ENCODE assay signal across 1 cellular context in the genomic region with DNA sequence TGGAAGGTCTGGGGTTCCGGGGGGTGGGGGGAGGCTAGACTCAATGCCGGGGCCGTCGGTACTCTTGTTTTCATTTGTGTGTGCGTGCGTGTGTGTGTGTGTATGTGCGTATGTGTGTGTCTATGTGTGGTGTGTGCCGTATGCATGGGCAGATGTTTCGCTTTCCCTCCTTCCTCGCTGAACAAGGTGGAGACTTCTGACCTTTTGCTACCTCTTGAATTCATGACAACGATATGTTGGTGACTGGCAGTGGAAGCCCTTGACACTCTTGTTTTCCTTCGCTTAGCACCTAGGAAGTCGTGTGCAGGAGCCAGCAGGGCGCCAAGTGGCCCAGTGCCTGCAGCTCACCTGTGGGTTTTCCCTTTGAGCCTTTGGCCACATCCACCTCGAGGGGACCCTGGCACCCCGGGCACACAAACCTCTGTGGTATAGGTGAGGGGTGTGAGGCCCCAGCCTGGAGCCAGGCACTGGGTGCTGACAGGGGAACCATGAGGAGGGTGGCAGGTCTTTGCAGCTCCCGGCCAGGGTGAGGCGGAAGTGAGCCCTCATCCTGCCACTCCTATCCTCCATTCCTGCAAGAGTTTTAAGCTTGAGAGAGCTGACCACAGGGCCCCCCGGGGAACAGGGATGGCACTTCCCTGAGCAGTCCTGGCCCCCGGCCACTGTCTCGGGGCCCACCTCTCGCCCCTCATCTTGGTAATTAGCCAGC.
TF ChIP-seq lines count a peak whose summit lies in the region.

No MANE protein-coding gene starts in this region.

TF ChIP-seq in K562, 482 proteins besides CTCF, POLR2A, EP300 and RAD21 (continued from another document and continues in another):
- TF ChIP-seq, protein P1, sequence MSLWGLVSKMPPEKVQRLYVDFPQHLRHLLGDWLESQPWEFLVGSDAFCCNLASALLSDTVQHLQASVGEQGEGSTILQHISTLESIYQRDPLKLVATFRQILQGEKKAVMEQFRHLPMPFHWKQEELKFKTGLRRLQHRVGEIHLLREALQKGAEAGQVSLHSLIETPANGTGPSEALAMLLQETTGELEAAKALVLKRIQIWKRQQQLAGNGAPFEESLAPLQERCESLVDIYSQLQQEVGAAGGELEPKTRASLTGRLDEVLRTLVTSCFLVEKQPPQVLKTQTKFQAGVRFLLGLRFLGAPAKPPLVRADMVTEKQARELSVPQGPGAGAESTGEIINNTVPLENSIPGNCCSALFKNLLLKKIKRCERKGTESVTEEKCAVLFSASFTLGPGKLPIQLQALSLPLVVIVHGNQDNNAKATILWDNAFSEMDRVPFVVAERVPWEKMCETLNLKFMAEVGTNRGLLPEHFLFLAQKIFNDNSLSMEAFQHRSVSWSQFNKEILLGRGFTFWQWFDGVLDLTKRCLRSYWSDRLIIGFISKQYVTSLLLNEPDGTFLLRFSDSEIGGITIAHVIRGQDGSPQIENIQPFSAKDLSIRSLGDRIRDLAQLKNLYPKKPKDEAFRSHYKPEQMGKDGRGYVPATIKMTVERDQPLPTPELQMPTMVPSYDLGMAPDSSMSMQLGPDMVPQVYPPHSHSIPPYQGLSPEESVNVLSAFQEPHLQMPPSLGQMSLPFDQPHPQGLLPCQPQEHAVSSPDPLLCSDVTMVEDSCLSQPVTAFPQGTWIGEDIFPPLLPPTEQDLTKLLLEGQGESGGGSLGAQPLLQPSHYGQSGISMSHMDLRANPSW (CRISPR knock-in tag; IDR thresholded peaks at IDR 0.05) = peak; percentile 36; the same call in 1 of the 2 replicates
- TF ChIP-seq DPF2 (IDR thresholded peaks at IDR 0.05) (no peak), NONO (IDR thresholded peaks at IDR 0.05; ENCODE audit: low read depth in 2 of 2, low read length in 1 of 2) (0 out of 4 replicates have a peak, but pooled peaks of 1 of the 2 experiments have one; percentile 24), TARDBP (IDR thresholded peaks at IDR 0.05) (no peak), TOE1 (IDR thresholded peaks at IDR 0.05; ENCODE audit: borderline replicate concordance) (no peak; the same call in 1 of the 2 replicates), TOE1 (CRISPR knock-in tag; IDR thresholded peaks at IDR 0.05; ENCODE audit: borderline replicate concordance, low read depth) (no peak), ATF7 (IDR thresholded peaks at IDR 0.05) (no peak), TGIF2 (CRISPR knock-in tag; IDR thresholded peaks at IDR 0.05) (no peak), ZKSCAN3 (CRISPR knock-in tag; IDR thresholded peaks at IDR 0.05) (no peak), ETS2 (tag; IDR thresholded peaks at IDR 0.05; ENCODE audit: borderline replicate concordance, poor library complexity, severe bottlenecking) (no peak), TEAD1 (CRISPR knock-in tag; IDR thresholded peaks at IDR 0.05) (no peak; a peak in 1 of 4 replicates), ZNF263 (CRISPR knock-in tag; IDR thresholded peaks at IDR 0.05; ENCODE audit: borderline replicate concordance) (no peak), ZNF551 (CRISPR knock-in tag; IDR thresholded peaks at IDR 0.05) (no peak), ZNF707 (CRISPR knock-in tag; conservative IDR thresholded peaks at IDR 0.05) (no peak), POLR3G (IDR thresholded peaks at IDR 0.05; ENCODE audit: extremely low read depth, insufficient read length, insufficient replicate concordance) (no peak), HDGF (IDR thresholded peaks at IDR 0.05) (peak; percentile 86; the same call in 1 of the 2 replicates), SIN3B (IDR thresholded peaks at IDR 0.05; ENCODE audit: low read depth) (peak; percentile 38; the same call in 1 of the 2 replicates), MYC (IDR thresholded peaks at IDR 0.05; ENCODE audit: low read depth, low read length) (0 out of 2 replicates have a peak, but pooled peaks have one; percentile 15), MYC (CRISPR knock-in tag; IDR thresholded peaks at IDR 0.05; ENCODE audit: borderline replicate concordance, low read depth) (no peak), GATAD2B (IDR thresholded peaks at IDR 0.05; ENCODE audit: borderline replicate concordance) (no peak), RBM17 (IDR thresholded peaks at IDR 0.05; ENCODE audit: borderline replicate concordance, low read depth, low read length) (no peak), ILK (tag; IDR thresholded peaks at IDR 0.05; ENCODE audit: borderline replicate concordance, low read depth) (no peak), CHD4 (IDR thresholded peaks at IDR 0.05; ENCODE audit: insufficient read depth, insufficient replicate concordance, low read depth, low read length, poor library complexity, severe bottlenecking) (no peak), STAT5B (CRISPR knock-in tag; IDR thresholded peaks at IDR 0.05) (no peak), MAFG (tag; conservative IDR thresholded peaks at IDR 0.05) (no peak), ADNP (tag; IDR thresholded peaks at IDR 0.05) (no peak), FOXK2 (conservative IDR thresholded peaks at IDR 0.05 in 1 of 2, IDR thresholded peaks at IDR 0.05 in 1 of 2; ENCODE audit: low read depth in 2 of 2) (peak in 1 of 2 experiments; percentile 24; a peak in 1 of 4 replicates), STAT5A (IDR thresholded peaks at IDR 0.05; ENCODE audit: borderline replicate concordance, low read length) (no peak; the same call in 1 of the 2 replicates), NBN (IDR thresholded peaks at IDR 0.05; ENCODE audit: low read depth) (no peak), ZNF444 (CRISPR knock-in tag; IDR thresholded peaks at IDR 0.05) (no peak), ZNF699 (CRISPR knock-in tag; IDR thresholded peaks at IDR 0.05; ENCODE audit: insufficient replicate concordance) (no peak), GABPA (tag; conservative IDR thresholded peaks at IDR 0.05; ENCODE audit: low read depth) (no peak)
- TF ChIP-seq, protein P2, sequence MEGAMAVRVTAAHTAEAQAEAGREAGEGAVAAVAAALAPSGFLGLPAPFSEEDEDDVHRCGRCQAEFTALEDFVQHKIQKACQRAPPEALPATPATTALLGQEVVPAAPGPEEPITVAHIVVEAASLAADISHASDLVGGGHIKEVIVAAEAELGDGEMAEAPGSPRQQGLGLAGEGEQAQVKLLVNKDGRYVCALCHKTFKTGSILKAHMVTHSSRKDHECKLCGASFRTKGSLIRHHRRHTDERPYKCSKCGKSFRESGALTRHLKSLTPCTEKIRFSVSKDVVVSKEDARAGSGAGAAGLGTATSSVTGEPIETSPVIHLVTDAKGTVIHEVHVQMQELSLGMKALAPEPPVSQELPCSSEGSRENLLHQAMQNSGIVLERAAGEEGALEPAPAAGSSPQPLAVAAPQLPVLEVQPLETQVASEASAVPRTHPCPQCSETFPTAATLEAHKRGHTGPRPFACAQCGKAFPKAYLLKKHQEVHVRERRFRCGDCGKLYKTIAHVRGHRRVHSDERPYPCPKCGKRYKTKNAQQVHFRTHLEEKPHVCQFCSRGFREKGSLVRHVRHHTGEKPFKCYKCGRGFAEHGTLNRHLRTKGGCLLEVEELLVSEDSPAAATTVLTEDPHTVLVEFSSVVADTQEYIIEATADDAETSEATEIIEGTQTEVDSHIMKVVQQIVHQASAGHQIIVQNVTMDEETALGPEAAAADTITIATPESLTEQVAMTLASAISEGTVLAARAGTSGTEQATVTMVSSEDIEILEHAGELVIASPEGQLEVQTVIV (CRISPR knock-in tag; IDR thresholded peaks at IDR 0.05; ENCODE audit: borderline replicate concordance) = no peak
- TF ChIP-seq, protein P3, sequence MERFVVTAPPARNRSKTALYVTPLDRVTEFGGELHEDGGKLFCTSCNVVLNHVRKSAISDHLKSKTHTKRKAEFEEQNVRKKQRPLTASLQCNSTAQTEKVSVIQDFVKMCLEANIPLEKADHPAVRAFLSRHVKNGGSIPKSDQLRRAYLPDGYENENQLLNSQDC (CRISPR knock-in tag; IDR thresholded peaks at IDR 0.05) = 0 out of 2 replicates have a peak, but pooled peaks have one; percentile 57
- TF ChIP-seq, protein P4, sequence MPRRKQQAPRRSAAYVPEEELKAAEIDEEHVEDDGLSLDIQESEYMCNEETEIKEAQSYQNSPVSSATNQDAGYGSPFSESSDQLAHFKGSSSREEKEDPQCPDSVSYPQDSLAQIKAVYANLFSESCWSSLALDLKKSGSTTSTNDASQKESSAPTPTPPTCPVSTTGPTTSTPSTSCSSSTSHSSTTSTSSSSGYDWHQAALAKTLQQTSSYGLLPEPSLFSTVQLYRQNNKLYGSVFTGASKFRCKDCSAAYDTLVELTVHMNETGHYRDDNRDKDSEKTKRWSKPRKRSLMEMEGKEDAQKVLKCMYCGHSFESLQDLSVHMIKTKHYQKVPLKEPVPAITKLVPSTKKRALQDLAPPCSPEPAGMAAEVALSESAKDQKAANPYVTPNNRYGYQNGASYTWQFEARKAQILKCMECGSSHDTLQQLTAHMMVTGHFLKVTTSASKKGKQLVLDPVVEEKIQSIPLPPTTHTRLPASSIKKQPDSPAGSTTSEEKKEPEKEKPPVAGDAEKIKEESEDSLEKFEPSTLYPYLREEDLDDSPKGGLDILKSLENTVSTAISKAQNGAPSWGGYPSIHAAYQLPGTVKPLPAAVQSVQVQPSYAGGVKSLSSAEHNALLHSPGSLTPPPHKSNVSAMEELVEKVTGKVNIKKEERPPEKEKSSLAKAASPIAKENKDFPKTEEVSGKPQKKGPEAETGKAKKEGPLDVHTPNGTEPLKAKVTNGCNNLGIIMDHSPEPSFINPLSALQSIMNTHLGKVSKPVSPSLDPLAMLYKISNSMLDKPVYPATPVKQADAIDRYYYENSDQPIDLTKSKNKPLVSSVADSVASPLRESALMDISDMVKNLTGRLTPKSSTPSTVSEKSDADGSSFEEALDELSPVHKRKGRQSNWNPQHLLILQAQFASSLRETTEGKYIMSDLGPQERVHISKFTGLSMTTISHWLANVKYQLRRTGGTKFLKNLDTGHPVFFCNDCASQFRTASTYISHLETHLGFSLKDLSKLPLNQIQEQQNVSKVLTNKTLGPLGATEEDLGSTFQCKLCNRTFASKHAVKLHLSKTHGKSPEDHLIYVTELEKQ (CRISPR knock-in tag; IDR thresholded peaks at IDR 0.05) = no peak
- TF ChIP-seq, protein P5, sequence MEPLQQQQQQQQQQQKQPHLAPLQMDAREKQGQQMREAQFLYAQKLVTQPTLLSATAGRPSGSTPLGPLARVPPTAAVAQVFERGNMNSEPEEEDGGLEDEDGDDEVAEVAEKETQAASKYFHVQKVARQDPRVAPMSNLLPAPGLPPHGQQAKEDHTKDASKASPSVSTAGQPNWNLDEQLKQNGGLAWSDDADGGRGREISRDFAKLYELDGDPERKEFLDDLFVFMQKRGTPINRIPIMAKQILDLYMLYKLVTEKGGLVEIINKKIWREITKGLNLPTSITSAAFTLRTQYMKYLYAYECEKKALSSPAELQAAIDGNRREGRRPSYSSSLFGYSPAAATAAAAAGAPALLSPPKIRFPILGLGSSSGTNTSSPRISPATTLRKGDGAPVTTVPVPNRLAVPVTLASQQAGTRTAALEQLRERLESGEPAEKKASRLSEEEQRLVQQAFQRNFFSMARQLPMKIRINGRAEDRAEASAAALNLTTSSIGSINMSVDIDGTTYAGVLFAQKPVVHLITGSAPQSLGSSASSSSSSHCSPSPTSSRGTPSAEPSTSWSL (CRISPR knock-in tag; IDR thresholded peaks at IDR 0.05; ENCODE audit: borderline replicate concordance) = no peak
- TF ChIP-seq, protein P6, sequence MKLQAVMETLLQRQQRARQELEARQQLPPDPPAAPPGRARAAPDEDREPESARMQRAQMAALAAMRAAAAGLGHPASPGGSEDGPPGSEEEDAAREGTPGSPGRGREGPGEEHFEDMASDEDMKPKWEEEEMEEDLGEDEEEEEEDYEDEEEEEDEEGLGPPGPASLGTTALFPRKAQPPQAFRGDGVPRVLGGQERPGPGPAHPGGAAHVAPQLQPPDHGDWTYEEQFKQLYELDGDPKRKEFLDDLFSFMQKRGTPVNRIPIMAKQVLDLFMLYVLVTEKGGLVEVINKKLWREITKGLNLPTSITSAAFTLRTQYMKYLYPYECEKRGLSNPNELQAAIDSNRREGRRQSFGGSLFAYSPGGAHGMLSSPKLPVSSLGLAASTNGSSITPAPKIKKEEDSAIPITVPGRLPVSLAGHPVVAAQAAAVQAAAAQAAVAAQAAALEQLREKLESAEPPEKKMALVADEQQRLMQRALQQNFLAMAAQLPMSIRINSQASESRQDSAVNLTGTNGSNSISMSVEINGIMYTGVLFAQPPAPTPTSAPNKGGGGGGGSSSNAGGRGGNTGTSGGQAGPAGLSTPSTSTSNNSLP (IDR thresholded peaks at IDR 0.05; ENCODE audit: borderline replicate concordance, low read depth, low read length) = no peak
- TF ChIP-seq, protein P7, sequence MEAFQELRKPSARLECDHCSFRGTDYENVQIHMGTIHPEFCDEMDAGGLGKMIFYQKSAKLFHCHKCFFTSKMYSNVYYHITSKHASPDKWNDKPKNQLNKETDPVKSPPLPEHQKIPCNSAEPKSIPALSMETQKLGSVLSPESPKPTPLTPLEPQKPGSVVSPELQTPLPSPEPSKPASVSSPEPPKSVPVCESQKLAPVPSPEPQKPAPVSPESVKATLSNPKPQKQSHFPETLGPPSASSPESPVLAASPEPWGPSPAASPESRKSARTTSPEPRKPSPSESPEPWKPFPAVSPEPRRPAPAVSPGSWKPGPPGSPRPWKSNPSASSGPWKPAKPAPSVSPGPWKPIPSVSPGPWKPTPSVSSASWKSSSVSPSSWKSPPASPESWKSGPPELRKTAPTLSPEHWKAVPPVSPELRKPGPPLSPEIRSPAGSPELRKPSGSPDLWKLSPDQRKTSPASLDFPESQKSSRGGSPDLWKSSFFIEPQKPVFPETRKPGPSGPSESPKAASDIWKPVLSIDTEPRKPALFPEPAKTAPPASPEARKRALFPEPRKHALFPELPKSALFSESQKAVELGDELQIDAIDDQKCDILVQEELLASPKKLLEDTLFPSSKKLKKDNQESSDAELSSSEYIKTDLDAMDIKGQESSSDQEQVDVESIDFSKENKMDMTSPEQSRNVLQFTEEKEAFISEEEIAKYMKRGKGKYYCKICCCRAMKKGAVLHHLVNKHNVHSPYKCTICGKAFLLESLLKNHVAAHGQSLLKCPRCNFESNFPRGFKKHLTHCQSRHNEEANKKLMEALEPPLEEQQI (IDR thresholded peaks at IDR 0.05) = no peak
- TF ChIP-seq, protein P8, sequence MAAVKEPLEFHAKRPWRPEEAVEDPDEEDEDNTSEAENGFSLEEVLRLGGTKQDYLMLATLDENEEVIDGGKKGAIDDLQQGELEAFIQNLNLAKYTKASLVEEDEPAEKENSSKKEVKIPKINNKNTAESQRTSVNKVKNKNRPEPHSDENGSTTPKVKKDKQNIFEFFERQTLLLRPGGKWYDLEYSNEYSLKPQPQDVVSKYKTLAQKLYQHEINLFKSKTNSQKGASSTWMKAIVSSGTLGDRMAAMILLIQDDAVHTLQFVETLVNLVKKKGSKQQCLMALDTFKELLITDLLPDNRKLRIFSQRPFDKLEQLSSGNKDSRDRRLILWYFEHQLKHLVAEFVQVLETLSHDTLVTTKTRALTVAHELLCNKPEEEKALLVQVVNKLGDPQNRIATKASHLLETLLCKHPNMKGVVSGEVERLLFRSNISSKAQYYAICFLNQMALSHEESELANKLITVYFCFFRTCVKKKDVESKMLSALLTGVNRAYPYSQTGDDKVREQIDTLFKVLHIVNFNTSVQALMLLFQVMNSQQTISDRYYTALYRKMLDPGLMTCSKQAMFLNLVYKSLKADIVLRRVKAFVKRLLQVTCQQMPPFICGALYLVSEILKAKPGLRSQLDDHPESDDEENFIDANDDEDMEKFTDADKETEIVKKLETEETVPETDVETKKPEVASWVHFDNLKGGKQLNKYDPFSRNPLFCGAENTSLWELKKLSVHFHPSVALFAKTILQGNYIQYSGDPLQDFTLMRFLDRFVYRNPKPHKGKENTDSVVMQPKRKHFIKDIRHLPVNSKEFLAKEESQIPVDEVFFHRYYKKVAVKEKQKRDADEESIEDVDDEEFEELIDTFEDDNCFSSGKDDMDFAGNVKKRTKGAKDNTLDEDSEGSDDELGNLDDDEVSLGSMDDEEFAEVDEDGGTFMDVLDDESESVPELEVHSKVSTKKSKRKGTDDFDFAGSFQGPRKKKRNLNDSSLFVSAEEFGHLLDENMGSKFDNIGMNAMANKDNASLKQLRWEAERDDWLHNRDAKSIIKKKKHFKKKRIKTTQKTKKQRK (IDR thresholded peaks at IDR 0.05; ENCODE audit: borderline replicate concordance, low read depth, low read length) = no peak
